4 cellular contexts compared by ENCODE assay signal in genomic region chr1:54024811-54025210, GRCh38. TPM values are rescaled to one million over a fixed set of nuclear protein-coding genes. Genes with fewer than 3 reads are reported as not detected.
"Had no signal": no experiment of that assay in that cellular context is flagged by ENCODE, and none has a peak within 500 bp of the region (broad histone marks: within the 10 kb centered on the region; RNA-seq: fewer than 3 reads in every experiment).

No MANE protein-coding gene starts in this region.

RNA-seq across cellular contexts. Expression of gene LDLRAD1, which starts 6.8 kb away (rescaled TPM):
- total RNA-seq: HT-29, HT1080, IMR-90 had no signal
- polyA plus RNA-seq: IgD-negative memory B cell, IMR-90 had no signal
